ENCODE assay signal across 21 cellular contexts in the genomic region with DNA sequence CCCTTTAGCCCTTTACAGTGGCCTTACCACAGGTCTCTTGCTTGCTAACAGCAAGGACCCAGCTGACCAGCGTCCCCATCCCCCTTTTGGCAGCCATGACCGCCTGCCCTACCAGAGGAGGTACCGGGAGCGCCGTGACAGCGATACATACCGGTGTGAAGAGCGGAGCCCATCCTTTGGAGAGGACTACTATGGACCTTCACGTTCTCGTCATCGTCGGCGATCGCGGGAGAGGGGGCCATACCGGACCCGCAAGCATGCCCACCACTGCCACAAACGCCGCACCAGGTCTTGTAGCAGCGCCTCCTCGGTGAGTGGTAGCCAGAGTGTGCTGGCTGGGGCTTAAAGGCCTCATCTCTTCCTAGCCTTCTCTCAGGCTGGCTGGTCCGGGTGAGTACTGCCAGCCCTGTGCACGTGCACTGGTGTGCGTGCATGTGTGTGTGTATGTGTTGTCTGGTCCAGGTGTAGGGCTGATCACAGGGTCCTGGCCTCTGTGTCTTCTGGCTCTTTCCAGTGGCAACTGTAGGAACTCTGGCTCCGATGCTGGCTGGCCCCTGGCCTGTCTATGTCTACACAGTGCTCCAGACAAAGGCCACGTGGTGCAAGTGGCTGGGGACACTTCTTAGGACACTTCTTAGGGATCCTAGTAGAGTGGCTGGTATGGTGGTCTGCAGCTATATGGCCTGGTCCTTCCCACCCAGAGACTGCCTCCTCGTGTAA. TPM values are rescaled to one million over a fixed set of nuclear protein-coding genes. Genes with fewer than 3 reads are reported as not detected.
DNase-seq lines count a peak whose midpoint lies in the region; ATAC-seq and TF ChIP-seq lines count a peak whose summit lies in the region.
"Had no signal": no experiment of that assay in that cellular context is flagged by ENCODE, and none has a peak within 500 bp of the region (broad histone marks: within the 10 kb centered on the region; RNA-seq: fewer than 3 reads in every experiment).

No MANE protein-coding gene starts in this region.

- peak overlapping the region; percentile 61 for H3K27ac ChIP-seq in RWPE1
- H3K27ac ChIP-seq in spleen = peak overlapping the region in 1 of 8 donors; percentile 16
- H3K27ac ChIP-seq: coronary artery, KMS-11, left lung, neural progenitor cell, SK-N-MC had no signal

- POLR2A ChIA-PET in RWPE1 (lab: Yijun Ruan, JAX; ENCODE audit: low non-redundant PET) = no interaction called here

- no peak for TF ChIP-seq CTCF in RWPE1 (conservative IDR thresholded peaks at IDR 0.05; ENCODE audit: low read depth)
- TF ChIP-seq CTCF in spleen (IDR thresholded peaks at IDR 0.05 in 8 of 11, conservative IDR thresholded peaks at IDR 0.05 in 3 of 11) = no peak

- CTCF ChIA-PET in RWPE1 (lab: Yijun Ruan, JAX) = interaction anchor here (0.7 to 1.5 kb wide), 2 partner anchors 15 to 96 kb away, joined by 3 to 7 read pairs; no protein-coding TSS in a partner anchor

- WGBS in spleen, 5 donors = 93 to 96% (median 95%) methylated on average over 25 to 27 of the region's 27 CpGs

- H3K9me3 Mint-ChIP-seq in activated T-cell treated with anti-CD3 and anti-CD28 coated beads, Interleukin-2, amount 50 U/mL, for 24 hours = no peaks in the 10 kb centered on the region
- H3K9me3 Mint-ChIP-seq in dendritic cell treated with granulocyte-macrophage colony-stimulating factor and Interleukin-4, amounts not matched to agents 40 ng/mL and 50 ng/mL, for 4 days = no peaks in the 10 kb centered on the region
- H3K9me3 Mint-ChIP-seq: GM23338, neural progenitor cell had no signal

- peaks cover 0 to 78% (median 67%) of the 10 kb centered on the region in 6 donors for H3K36me3 ChIP-seq in spleen
- H3K36me3 ChIP-seq: neural progenitor cell had no signal

- H3K9me3 ChIP-seq in spleen = no peaks in the 10 kb centered on the region
- H3K9me3 ChIP-seq: gastrocnemius medialis, left lung, prostate gland, upper lobe of left lung had no signal

- H3K27me3 Mint-ChIP-seq in activated T-cell treated with anti-CD3 and anti-CD28 coated beads, Interleukin-2, amount 50 U/mL, for 24 hours = no peaks in the 10 kb centered on the region
- H3K27me3 Mint-ChIP-seq in dendritic cell treated with granulocyte-macrophage colony-stimulating factor and Interleukin-4, amounts not matched to agents 40 ng/mL and 50 ng/mL, for 4 days = no peaks in the 10 kb centered on the region

- no peak for ATAC-seq in GM18498 (IDR thresholded peaks at IDR 0.05; ENCODE audit: unreplicated experiment)
- ATAC-seq in HG02610 (IDR thresholded peaks at IDR 0.05; ENCODE audit: unreplicated experiment) = no peak

- peaks cover 21 to 79% (median 48%) of the 10 kb centered on the region in 6 donors for H3K4me1 ChIP-seq in spleen

- DNase-seq in activated T-cell treated with anti-CD3 and anti-CD28 coated beads, Interleukin-2, amount 50 U/mL, for 24 hours = no peak
- DNase-seq in activated T-cell treated with anti-CD3 and anti-CD28 coated beads, Interleukin-2, amount 50 U/mL, for 48 hours = no peak
- DNase-seq in RWPE1 (ENCODE audit: low spot score) (no peak), spleen (peak; percentile 75), NCI-H446 treated with DMSO at 0.1 percent for 48 hours (lab: John Stamatoyannopoulos, UW) (no peak)
- DNase-seq: activated CD8-positive, alpha-beta memory T cell treated with anti-CD3 and anti-CD28 coated beads, Interleukin-2, amount 50 U/mL, for 4 hours; AML-193; gastrocnemius medialis; left lung; NCI-H187; RPMI8226 had no signal

- no peaks in the 10 kb centered on the region for H3K27me3 ChIP-seq in spleen (replicated peaks in 1 of 7)
- H3K27me3 ChIP-seq: gastrocnemius medialis, left lung, neural progenitor cell, upper lobe of left lung had no signal

- intact Hi-C loops in dendritic cell treated with granulocyte-macrophage colony-stimulating factor and Interleukin-4, amounts not matched to agents 40 ng/mL and 50 ng/mL, for 4 days (cut with micrococcal nuclease) = no loop called here
- intact Hi-C loops in spleen (cut with DNase I; ENCODE audit: low total_unique reads) = loop anchor here (10.0 kb wide), 1 partner anchor 75 kb away; a partner anchor contains a TSS

- no peak overlapping the region for H3K4me3 ChIP-seq in spleen
- H3K4me3 ChIP-seq: coronary artery, gastrocnemius medialis, GM23338, left lung, neural progenitor cell, prostate gland, SK-N-MC, upper lobe of left lung had no signal

- peaks cover 91% of the 10 kb centered on the region for H3K36me3 Mint-ChIP-seq in activated T-cell treated with anti-CD3 and anti-CD28 coated beads, Interleukin-2, amount 50 U/mL, for 24 hours (ENCODE audit: low read depth)
- peaks cover 88% of the 10 kb centered on the region for H3K36me3 Mint-ChIP-seq in dendritic cell treated with granulocyte-macrophage colony-stimulating factor and Interleukin-4, amounts not matched to agents 40 ng/mL and 50 ng/mL, for 4 days (ENCODE audit: low read depth)

- peaks cover 49% of the 10 kb centered on the region for H3K4me1 Mint-ChIP-seq in activated T-cell treated with anti-CD3 and anti-CD28 coated beads, Interleukin-2, amount 50 U/mL, for 24 hours (ENCODE audit: low read depth)
- H3K4me1 Mint-ChIP-seq in dendritic cell treated with granulocyte-macrophage colony-stimulating factor and Interleukin-4, amounts not matched to agents 40 ng/mL and 50 ng/mL, for 4 days (ENCODE audit: low read depth) = peaks cover 60% of the 10 kb centered on the region

- no peak for TF ChIP-seq POLR2A in spleen (IDR thresholded peaks at IDR 0.05)

- peak overlapping the region; percentile 99 for H3K27ac Mint-ChIP-seq in activated T-cell treated with anti-CD3 and anti-CD28 coated beads, Interleukin-2, amount 50 U/mL, for 24 hours
- H3K27ac Mint-ChIP-seq in dendritic cell treated with granulocyte-macrophage colony-stimulating factor and Interleukin-4, amounts not matched to agents 40 ng/mL and 50 ng/mL, for 4 days = peak overlapping the region; percentile 45
- H3K27ac Mint-ChIP-seq: GM23338, neural progenitor cell had no signal

- no peak overlapping the region for H3K4me3 Mint-ChIP-seq in activated T-cell treated with anti-CD3 and anti-CD28 coated beads, Interleukin-2, amount 50 U/mL, for 24 hours
- no peak overlapping the region for H3K4me3 Mint-ChIP-seq in dendritic cell treated with granulocyte-macrophage colony-stimulating factor and Interleukin-4, amounts not matched to agents 40 ng/mL and 50 ng/mL, for 4 days
- H3K4me3 Mint-ChIP-seq: GM23338 had no signal

RNA-seq across cellular contexts. Expression of a gene that starts 4.4 kb away (rescaled TPM):
- total RNA-seq in spleen = 100 to 1,000 TPM in 6 of 7 donors, 10 to 100 TPM in 1; 97.8 to 229 (median 109) TPM
- polyA plus RNA-seq in spleen = 100 to 1,000 TPM in 1 of 3 donors, 10 to 100 TPM in 2; 54.0 to 106 (median 93.7) TPM
